ENCODE assay signal across 12 cellular contexts in the genomic region with DNA sequence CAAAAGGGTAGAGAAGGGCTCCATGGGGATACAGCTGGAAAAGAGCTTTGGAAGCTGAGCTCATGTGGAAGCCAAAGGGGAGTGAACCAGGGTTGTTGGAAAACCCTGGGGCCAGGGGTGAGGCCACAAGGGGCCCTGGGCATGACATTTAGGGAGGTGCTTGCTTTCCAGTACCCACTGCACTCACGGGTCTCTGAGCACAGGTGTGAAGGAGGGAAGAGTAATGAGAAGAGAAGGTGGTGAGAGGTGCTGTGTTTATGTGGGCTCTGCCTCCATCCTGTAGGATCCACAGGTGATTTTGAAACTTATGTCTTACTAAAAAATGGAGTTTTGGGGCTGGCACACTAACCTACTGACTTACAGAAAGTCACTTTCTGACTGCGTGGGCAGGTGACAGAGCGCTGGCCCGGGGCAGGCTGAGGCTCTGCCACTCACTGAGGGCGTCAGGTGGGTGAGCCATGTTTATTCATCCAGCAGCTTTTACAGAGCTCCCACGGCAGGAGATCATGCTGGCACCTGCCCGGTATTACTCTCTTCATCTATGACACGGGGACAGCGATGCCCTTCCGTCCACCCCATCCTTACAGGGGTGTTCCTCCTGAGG. TPM values are rescaled to one million over a fixed set of nuclear protein-coding genes. Genes with fewer than 3 reads are reported as not detected.
DNase-seq lines count a peak whose midpoint lies in the region; ATAC-seq lines count a peak whose summit lies in the region.
"Had no signal": no experiment of that assay in that cellular context is flagged by ENCODE, and none has a peak within 500 bp of the region (broad histone marks: within the 10 kb centered on the region; RNA-seq: fewer than 3 reads in every experiment).

No MANE protein-coding gene starts in this region.

- H3K9me3 ChIP-seq in naive thymus-derived CD4-positive, alpha-beta T cell (ENCODE audit: control insufficient read depth in 2 of 3, low read length in 3 of 3) = no peaks in the 10 kb centered on the region

- peaks cover 24 to 44% of the 10 kb centered on the region in 2 donors for H3K4me1 ChIP-seq in naive thymus-derived CD4-positive, alpha-beta T cell (ENCODE audit: control insufficient read depth in 2 of 2, insufficient read depth in 2 of 2, low read length in 2 of 2)

- peaks cover 63% of the 10 kb centered on the region for H3K4me1 Mint-ChIP-seq in activated T-helper 17 cell treated with anti-CD3 and anti-CD28 coated beads, Interleukin-2, amount 50 U/mL, for 72 hours
- H3K4me1 Mint-ChIP-seq in naive thymus-derived CD4-positive, alpha-beta T cell = peaks cover 49 to 90% (median 58%) of the 10 kb centered on the region in 7 donors
- H3K4me1 Mint-ChIP-seq in stimulated activated naive CD8-positive, alpha-beta T cell treated with anti-CD3 and anti-CD28 coated beads, Interleukin-15, Interleukin-2, amounts not matched to agents 100 ng/mL and 50 ng/mL, for 24 hours (ENCODE audit: low read depth) = peaks cover 97% of the 10 kb centered on the region

- intact Hi-C loops in naive thymus-derived CD4-positive, alpha-beta T cell (cut with micrococcal nuclease) = loop anchor here in 1 of 2 donors (10.0 kb wide), 1 partner anchor 70 kb away; no protein-coding TSS in a partner anchor

- DNase-seq in activated CD4-positive, alpha-beta T cell treated with anti-CD3 and anti-CD28 coated beads for 4 hours = peak; percentile 56 to 70
- no peak for DNase-seq in activated CD4-positive, alpha-beta T cell treated with anti-CD3 and anti-CD28 coated beads for 1 hour
- DNase-seq in naive thymus-derived CD4-positive, alpha-beta T cell = peak in 1 of 9 donors; percentile 56
- DNase-seq in H7 = no peak
- DNase-seq in CD1c-positive myeloid dendritic cell (ENCODE audit: extremely low spot score) = no peak
- DNase-seq in NCI-H1092 treated with DMSO at 0.1 percent for 48 hours (lab: John Stamatoyannopoulos, UW) = no peak
- DNase-seq: cerebellar nuclear complex, foreskin fibroblast, SIG-M5 had no signal

- ATAC-seq in activated T-helper 17 cell treated with anti-CD3 and anti-CD28 coated beads, Interleukin-2, amount 50 U/mL, for 72 hours (replicated peaks) = peak; percentile 59
- ATAC-seq in naive thymus-derived CD4-positive, alpha-beta T cell = no peak

- no peak overlapping the region for H3K27ac ChIP-seq in naive thymus-derived CD4-positive, alpha-beta T cell (ENCODE audit: low read depth, low read length)

- no peaks in the 10 kb centered on the region for H3K36me3 ChIP-seq in naive thymus-derived CD4-positive, alpha-beta T cell (ENCODE audit: control insufficient read depth in 2 of 3, insufficient read depth in 3 of 3, low read length in 3 of 3)
- H3K36me3 ChIP-seq in H7 (replicated peaks; ENCODE audit: control insufficient read depth, insufficient read depth, low read length) = no peaks in the 10 kb centered on the region

- no peaks in the 10 kb centered on the region for H3K27me3 Mint-ChIP-seq in activated T-helper 17 cell treated with anti-CD3 and anti-CD28 coated beads, Interleukin-2, amount 50 U/mL, for 72 hours
- no peaks in the 10 kb centered on the region for H3K27me3 Mint-ChIP-seq in naive thymus-derived CD4-positive, alpha-beta T cell
- H3K27me3 Mint-ChIP-seq in stimulated activated naive CD8-positive, alpha-beta T cell treated with anti-CD3 and anti-CD28 coated beads, Interleukin-15, Interleukin-2, amounts not matched to agents 100 ng/mL and 50 ng/mL, for 24 hours = no peaks in the 10 kb centered on the region

- H3K27me3 ChIP-seq in naive thymus-derived CD4-positive, alpha-beta T cell (ENCODE audit: control insufficient read depth in 2 of 2, insufficient read depth in 2 of 2, low read length in 2 of 2) = no peaks in the 10 kb centered on the region
- no peaks in the 10 kb centered on the region for H3K27me3 ChIP-seq in H7 (ENCODE audit: control insufficient read depth, insufficient read depth, low read length)

- POLR2A ChIA-PET in naive thymus-derived CD4-positive, alpha-beta T cell (lab: Charles Lee) = interaction anchor here (0.9 kb wide), 1 partner anchor 15 kb away, joined by 3 read pairs; no protein-coding TSS in a partner anchor

- peak overlapping the region; percentile 95 for H3K27ac Mint-ChIP-seq in activated T-helper 17 cell treated with anti-CD3 and anti-CD28 coated beads, Interleukin-2, amount 50 U/mL, for 72 hours
- H3K27ac Mint-ChIP-seq in naive thymus-derived CD4-positive, alpha-beta T cell = peak overlapping the region in 7 of 9 donors; percentile 57 to 97 (median 89)
- peak overlapping the region; percentile 100 for H3K27ac Mint-ChIP-seq in stimulated activated naive CD8-positive, alpha-beta T cell treated with anti-CD3 and anti-CD28 coated beads, Interleukin-15, Interleukin-2, amounts not matched to agents 100 ng/mL and 50 ng/mL, for 24 hours

- peak overlapping the region; percentile 75 for H3K4me3 Mint-ChIP-seq in activated T-helper 17 cell treated with anti-CD3 and anti-CD28 coated beads, Interleukin-2, amount 50 U/mL, for 72 hours
- H3K4me3 Mint-ChIP-seq in naive thymus-derived CD4-positive, alpha-beta T cell = peak overlapping the region in 3 of 10 donors; percentile 17 to 86 (median 45)
- peak overlapping the region; percentile 53 for H3K4me3 Mint-ChIP-seq in stimulated activated naive CD8-positive, alpha-beta T cell treated with anti-CD3 and anti-CD28 coated beads, Interleukin-15, Interleukin-2, amounts not matched to agents 100 ng/mL and 50 ng/mL, for 24 hours
- H3K4me3 Mint-ChIP-seq: neural crest cell had no signal

- H3K9me3 Mint-ChIP-seq in activated T-helper 17 cell treated with anti-CD3 and anti-CD28 coated beads, Interleukin-2, amount 50 U/mL, for 72 hours = no peaks in the 10 kb centered on the region
- H3K9me3 Mint-ChIP-seq in naive thymus-derived CD4-positive, alpha-beta T cell = peaks cover 0 to 2% (median 0%) of the 10 kb centered on the region in 11 donors
- no peaks in the 10 kb centered on the region for H3K9me3 Mint-ChIP-seq in stimulated activated naive CD8-positive, alpha-beta T cell treated with anti-CD3 and anti-CD28 coated beads, Interleukin-15, Interleukin-2, amounts not matched to agents 100 ng/mL and 50 ng/mL, for 24 hours
- H3K9me3 Mint-ChIP-seq: neural crest cell had no signal

- peaks cover 11% of the 10 kb centered on the region for H3K36me3 Mint-ChIP-seq in activated T-helper 17 cell treated with anti-CD3 and anti-CD28 coated beads, Interleukin-2, amount 50 U/mL, for 72 hours (ENCODE audit: low read depth)
- peaks cover 0 to 18% (median 0%) of the 10 kb centered on the region in 5 donors for H3K36me3 Mint-ChIP-seq in naive thymus-derived CD4-positive, alpha-beta T cell
- H3K36me3 Mint-ChIP-seq in stimulated activated naive CD8-positive, alpha-beta T cell treated with anti-CD3 and anti-CD28 coated beads, Interleukin-15, Interleukin-2, amounts not matched to agents 100 ng/mL and 50 ng/mL, for 24 hours (ENCODE audit: low read depth) = peaks cover 20% of the 10 kb centered on the region

- H3K4me3 ChIP-seq in naive thymus-derived CD4-positive, alpha-beta T cell (ENCODE audit: low read length) = no peak overlapping the region
- no peak overlapping the region for H3K4me3 ChIP-seq in H7 (ENCODE audit: insufficient read depth, low read depth, low read length)

- CTCF ChIA-PET in naive thymus-derived CD4-positive, alpha-beta T cell (lab: Charles Lee) = interaction anchor here (1.1 kb wide), 1 partner anchor 20 kb away, joined by 4 read pairs; no protein-coding TSS in a partner anchor

RNA-seq across cellular contexts. Expression of a gene that starts 18.9 kb away (rescaled TPM):
- 10 to 100 TPM; 46.1 to 52.6 TPM for total RNA-seq in activated T-helper 17 cell treated with anti-CD3 and anti-CD28 coated beads, Interleukin-2, amount 50 U/mL, for 72 hours
- 10 to 100 TPM; 22.5 to 96.4 (median 27.8) TPM for total RNA-seq in naive thymus-derived CD4-positive, alpha-beta T cell
- 1 to 10 TPM in 1 of 2 donors, under 1 TPM in 1; 0.52 to 1.8 TPM for polyA plus RNA-seq in naive thymus-derived CD4-positive, alpha-beta T cell
- total RNA-seq in H7 (2014; rRNA removed; shearing (Covaris generic)) = 30.4 and 31.2 TPM in 2 replicates

Comparison
In these comparisons a context has a peak if more than half of its experiments do, and no peak if none do; other contexts are left out.
1. DNase-seq: peak in activated CD4-positive, alpha-beta T cell treated with anti-CD3 and anti-CD28 coated beads for 4 hours (2 of 2); none in activated CD4-positive, alpha-beta T cell treated with anti-CD3 and anti-CD28 coated beads for 1 hour (single experiment), H7 (single experiment), CD1c-positive myeloid dendritic cell (single experiment) and NCI-H1092 treated with DMSO at 0.1 percent for 48 hours (single experiment).
2. Peak in every context shown above with its lines, with median percentiles within 50 percentile points of each other: H3K27ac Mint-ChIP-seq.